Comparison of ENCODE assay signal across 18 cellular contexts in genomic region chr15:94185547-94186236, GRCh38. TPM values are rescaled to one million over a fixed set of nuclear protein-coding genes. Genes with fewer than 3 reads are reported as not detected.
DNase-seq lines count a peak whose midpoint lies in the region; ATAC-seq and TF ChIP-seq lines count a peak whose summit lies in the region.
"Had no signal": no experiment of that assay in that cellular context is flagged by ENCODE, and none has a peak within 500 bp of the region (broad histone marks: within the 10 kb centered on the region; RNA-seq: fewer than 3 reads in every experiment).

No MANE protein-coding gene starts in this region.

- no peaks in the 10 kb centered on the region for H3K36me3 ChIP-seq in PC-9 (ENCODE audit: low read depth)
- H3K36me3 ChIP-seq: BLaER1 treated with 17β-estradiol and CSF1 and Interleukin-3, amounts not matched to agents 10 nM and 100 nM had no signal

- no peak for ATAC-seq in HG02884 (IDR thresholded peaks at IDR 0.05; ENCODE audit: unreplicated experiment)
- ATAC-seq: CD8-positive, alpha-beta T cell; GM12878 had no signal

- BruUV-seq in PC-9 (replicated peaks; lab: Mats Ljungman, UMichigan), result no TSS peak

- no peaks in the 10 kb centered on the region for H4K20me1 ChIP-seq in PC-9 (ENCODE audit: insufficient read depth)
- H4K20me1 ChIP-seq: BLaER1 treated with 17β-estradiol and CSF1 and Interleukin-3, amounts not matched to agents 10 nM and 100 nM had no signal

- no peaks in the 10 kb centered on the region for H3K9me2 ChIP-seq in PC-9 (ENCODE audit: insufficient read depth)

- no peaks in the 10 kb centered on the region for H3K9me3 ChIP-seq in PC-9 (ENCODE audit: insufficient read depth, low read depth)

- H2AFZ ChIP-seq in PC-9, result peak overlapping the region; percentile 40; the same call in 1 of the 2 replicates

- no peak overlapping the region for H3K4me2 ChIP-seq in PC-9
- H3K4me2 ChIP-seq: BLaER1 treated with 17β-estradiol and CSF1 and Interleukin-3, amounts not matched to agents 10 nM and 100 nM; GM23338 had no signal

- no peak overlapping the region for H3K27ac ChIP-seq in PC-9
- H3K27ac ChIP-seq: BLaER1 treated with 17β-estradiol and CSF1 and Interleukin-3, amounts not matched to agents 10 nM and 100 nM had no signal

- intact Hi-C loops in PC-9 (cut with micrococcal nuclease; ENCODE audit: unreplicated experiment), result no loop called here

- TF ChIP-seq CTCF in PC-9 (conservative IDR thresholded peaks at IDR 0.05), result no peak

- H3K79me2 ChIP-seq in PC-9 (ENCODE audit: low read depth), result no peaks in the 10 kb centered on the region

- CTCF ChIA-PET in PC-9 (lab: Charles Lee), result no interaction called here

- POLR2A ChIA-PET in PC-9 (lab: Charles Lee; ENCODE audit: unreplicated experiment), result no interaction called here

- H3K27me3 ChIP-seq in PC-9 (ENCODE audit: insufficient read depth, low read depth), result no peaks in the 10 kb centered on the region

- H3K4me3 ChIP-seq in PC-9, result no peak overlapping the region
- H3K4me3 ChIP-seq: BLaER1 treated with 17β-estradiol and CSF1 and Interleukin-3, amounts not matched to agents 10 nM and 100 nM; GM12878; GM23338 had no signal

- no peaks in the 10 kb centered on the region for H3F3A ChIP-seq in PC-9 (ENCODE audit: insufficient read depth, low read depth)

- H3K4me1 ChIP-seq in PC-9 (replicated peaks; ENCODE audit: insufficient read depth), result no peaks in the 10 kb centered on the region
- H3K4me1 ChIP-seq: BLaER1 treated with 17β-estradiol and CSF1 and Interleukin-3, amounts not matched to agents 10 nM and 100 nM had no signal

- DNase-seq in NOMO-1 (lab: John Stamatoyannopoulos, UW; ENCODE audit: unreplicated experiment in 2 of 2), result peak; percentile 44 to 63
- peak in 1 of 2 experiments; percentile 58 for DNase-seq in PC-9
- peak; percentile 36 for DNase-seq in left kidney (ENCODE audit: low read depth, low spot score)
- no peak for DNase-seq in activated CD4-positive, alpha-beta T cell treated with anti-CD3 and anti-CD28 coated beads, Interleukin-2, amount 50 U/mL, for 48 hours
- no peak for DNase-seq in activated naive CD4-positive, alpha-beta T cell treated with anti-CD3 and anti-CD28 coated beads, Interleukin-2, amount 50 U/mL, for 16 hours
- no peak for DNase-seq in NCI-H1694 (lab: John Stamatoyannopoulos, UW)
- DNase-seq: Calu3; CD8-positive, alpha-beta T cell; DMS53; DND-41; EL; HCEC 1CT had no signal

RNA-seq across cellular contexts. Expression of gene MCTP2, which starts 45.7 kb away (rescaled TPM):
- 4.1 and 5.7 TPM in 2 replicates for total RNA-seq in PC-9 (2021)
- total RNA-seq: A172, G401 had no signal

Comparison
In these comparisons a context has a peak if more than half of its experiments do, and no peak if none do; other contexts are left out.
1. DNase-seq: peak in NOMO-1 (2 of 2) and left kidney (single experiment); none in activated CD4-positive, alpha-beta T cell treated with anti-CD3 and anti-CD28 coated beads, Interleukin-2, amount 50 U/mL, for 48 hours (0 of 2), activated naive CD4-positive, alpha-beta T cell treated with anti-CD3 and anti-CD28 coated beads, Interleukin-2, amount 50 U/mL, for 16 hours (single experiment) and NCI-H1694 (single experiment).